ENCODE assay signal across 1 cellular context in the genomic region with DNA sequence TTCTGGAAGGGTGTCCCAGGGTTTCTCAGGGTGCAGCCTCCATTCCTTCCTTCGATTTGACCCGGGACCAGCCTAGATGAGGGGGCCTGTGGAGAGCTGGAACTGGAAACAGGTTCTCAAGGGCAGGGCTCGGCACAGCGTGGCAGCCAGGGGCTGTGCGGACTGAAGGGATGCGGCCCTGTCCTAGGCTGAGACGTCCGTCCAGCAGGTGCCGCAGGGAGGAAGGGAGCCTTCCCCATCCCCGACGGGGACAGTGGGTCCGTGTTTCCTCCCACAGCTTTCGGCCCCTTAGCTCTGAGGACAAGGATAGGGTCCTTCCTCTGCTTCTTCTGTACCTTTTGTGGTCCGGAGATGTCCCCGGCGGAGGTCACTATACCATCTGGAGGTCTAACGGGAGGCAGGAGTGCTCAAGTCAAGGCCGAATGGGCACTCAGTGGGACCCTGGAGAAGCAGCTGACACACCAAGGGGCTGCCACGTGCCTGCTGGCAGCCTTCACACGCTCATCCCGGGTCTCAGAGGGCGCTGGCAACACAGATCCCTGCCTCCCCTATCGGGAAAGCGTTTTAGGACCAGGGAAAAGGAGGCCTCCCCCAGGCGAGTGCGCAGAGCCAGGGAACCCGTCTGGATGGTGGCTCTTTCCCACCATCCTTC.
TF ChIP-seq lines count a peak whose summit lies in the region.

No MANE protein-coding gene starts in this region.

TF ChIP-seq in WTC11, 78 proteins besides CTCF, POLR2A, EP300 and RAD21 (continued from another document):
- TF ChIP-seq, protein P1, sequence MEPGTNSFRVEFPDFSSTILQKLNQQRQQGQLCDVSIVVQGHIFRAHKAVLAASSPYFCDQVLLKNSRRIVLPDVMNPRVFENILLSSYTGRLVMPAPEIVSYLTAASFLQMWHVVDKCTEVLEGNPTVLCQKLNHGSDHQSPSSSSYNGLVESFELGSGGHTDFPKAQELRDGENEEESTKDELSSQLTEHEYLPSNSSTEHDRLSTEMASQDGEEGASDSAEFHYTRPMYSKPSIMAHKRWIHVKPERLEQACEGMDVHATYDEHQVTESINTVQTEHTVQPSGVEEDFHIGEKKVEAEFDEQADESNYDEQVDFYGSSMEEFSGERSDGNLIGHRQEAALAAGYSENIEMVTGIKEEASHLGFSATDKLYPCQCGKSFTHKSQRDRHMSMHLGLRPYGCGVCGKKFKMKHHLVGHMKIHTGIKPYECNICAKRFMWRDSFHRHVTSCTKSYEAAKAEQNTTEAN (CRISPR knock-in tag; IDR thresholded peaks at IDR 0.05) = no peak
